In the genomic region with DNA sequence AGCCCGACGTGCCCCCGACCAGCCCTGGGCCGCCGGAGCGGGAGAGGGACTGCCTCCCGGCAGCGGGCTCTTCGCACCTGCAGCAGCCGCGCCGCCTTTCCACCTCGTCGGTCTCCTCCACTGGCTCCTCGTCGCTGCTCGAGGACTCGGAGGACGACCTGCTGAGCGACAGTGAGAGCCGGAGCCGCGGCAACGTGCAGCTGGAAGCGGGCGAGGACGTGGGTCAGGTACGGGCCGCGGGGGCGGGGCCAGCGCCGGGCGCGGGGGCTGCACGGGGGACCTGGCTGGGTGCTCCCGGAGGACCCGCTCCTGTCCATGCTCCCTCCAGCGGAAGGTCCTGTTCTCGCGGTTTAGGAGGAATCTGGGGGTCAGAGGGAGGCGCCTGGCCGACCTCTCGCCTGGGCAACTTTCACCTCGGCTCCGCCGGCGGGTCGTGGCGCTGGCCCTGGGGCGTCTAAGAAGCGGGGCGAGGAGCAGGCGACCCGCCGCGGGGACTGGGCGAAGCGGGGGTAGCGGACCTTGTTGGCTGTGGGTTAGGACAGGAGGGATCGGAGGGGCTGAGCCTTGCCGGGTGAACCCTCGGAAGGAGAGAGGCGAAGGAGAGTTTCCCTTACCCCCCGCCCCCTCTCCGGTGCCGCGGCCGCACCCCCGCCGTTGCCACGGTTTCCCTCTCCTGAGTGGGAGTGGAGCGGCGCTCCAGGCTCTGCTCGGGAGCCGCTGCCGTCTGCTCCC, we compare ENCODE assay signal across 1 cellular context.
TF ChIP-seq lines count a peak whose summit lies in the region.

No MANE protein-coding gene starts in this region.

TF ChIP-seq in HepG2, 621 proteins besides CTCF, POLR2A, EP300 and RAD21 (continued from another document and continues in another):
- TF ChIP-seq, protein P1, sequence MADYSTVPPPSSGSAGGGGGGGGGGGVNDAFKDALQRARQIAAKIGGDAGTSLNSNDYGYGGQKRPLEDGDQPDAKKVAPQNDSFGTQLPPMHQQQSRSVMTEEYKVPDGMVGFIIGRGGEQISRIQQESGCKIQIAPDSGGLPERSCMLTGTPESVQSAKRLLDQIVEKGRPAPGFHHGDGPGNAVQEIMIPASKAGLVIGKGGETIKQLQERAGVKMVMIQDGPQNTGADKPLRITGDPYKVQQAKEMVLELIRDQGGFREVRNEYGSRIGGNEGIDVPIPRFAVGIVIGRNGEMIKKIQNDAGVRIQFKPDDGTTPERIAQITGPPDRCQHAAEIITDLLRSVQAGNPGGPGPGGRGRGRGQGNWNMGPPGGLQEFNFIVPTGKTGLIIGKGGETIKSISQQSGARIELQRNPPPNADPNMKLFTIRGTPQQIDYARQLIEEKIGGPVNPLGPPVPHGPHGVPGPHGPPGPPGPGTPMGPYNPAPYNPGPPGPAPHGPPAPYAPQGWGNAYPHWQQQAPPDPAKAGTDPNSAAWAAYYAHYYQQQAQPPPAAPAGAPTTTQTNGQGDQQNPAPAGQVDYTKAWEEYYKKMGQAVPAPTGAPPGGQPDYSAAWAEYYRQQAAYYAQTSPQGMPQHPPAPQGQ (CRISPR knock-in tag; IDR thresholded peaks at IDR 0.05; ENCODE audit: borderline replicate concordance): 0 out of 2 replicates have a peak, but pooled peaks have one; percentile 46
- TF ChIP-seq YY1 (IDR thresholded peaks at IDR 0.05; ENCODE audit: insufficient read depth, insufficient replicate concordance, low read depth, low read length) (peak; percentile 56), SRY (CRISPR knock-in tag; IDR thresholded peaks at IDR 0.05) (peak; percentile 12; the same call in 1 of the 2 replicates), TOPORS (CRISPR knock-in tag; IDR thresholded peaks at IDR 0.05) (no peak), ZNF501 (CRISPR knock-in tag; IDR thresholded peaks at IDR 0.05) (peak; percentile 17; the same call in 1 of the 2 replicates), ZNF878 (CRISPR knock-in tag; IDR thresholded peaks at IDR 0.05) (no peak), ZNF382 (CRISPR knock-in tag; IDR thresholded peaks at IDR 0.05; ENCODE audit: borderline replicate concordance) (no peak), FOSL2 (CRISPR knock-in tag; IDR thresholded peaks at IDR 0.05) (0 out of 2 replicates have a peak, but pooled peaks have one; percentile 9), FOXA3 (CRISPR knock-in tag; IDR thresholded peaks at IDR 0.05) (peak; percentile 33; the same call in 1 of the 2 replicates), ATAD3A (CRISPR knock-in tag; IDR thresholded peaks at IDR 0.05) (0 out of 2 replicates have a peak, but pooled peaks have one; percentile 16), RNF2 (conservative IDR thresholded peaks at IDR 0.05; ENCODE audit: low read depth) (peak; percentile 84; the same call in 1 of the 2 replicates), TEAD3 (CRISPR knock-in tag; optimal IDR thresholded peaks at IDR 0.05; ENCODE audit: borderline replicate concordance) (peak; percentile 66), ZNF263 (CRISPR knock-in tag; IDR thresholded peaks at IDR 0.05) (peak; percentile 100), MBNL3 (CRISPR knock-in tag; conservative IDR thresholded peaks at IDR 0.05) (no peak), PRPF4 (IDR thresholded peaks at IDR 0.05; ENCODE audit: low read depth, low read length, poor library complexity, severe bottlenecking) (no peak), ZNF234 (CRISPR knock-in tag; conservative IDR thresholded peaks at IDR 0.05) (0 out of 2 replicates have a peak, but pooled peaks have one; percentile 27), ZNF543 (CRISPR knock-in tag; IDR thresholded peaks at IDR 0.05) (no peak), ZNF703 (CRISPR knock-in tag; IDR thresholded peaks at IDR 0.05; ENCODE audit: borderline replicate concordance) (0 out of 2 replicates have a peak, but pooled peaks have one; percentile 17), NKX3-1 (CRISPR knock-in tag; IDR thresholded peaks at IDR 0.05) (peak; percentile 62; the same call in 1 of the 2 replicates), SMARCE1 (IDR thresholded peaks at IDR 0.05; ENCODE audit: borderline replicate concordance) (no peak), RAD51 (IDR thresholded peaks at IDR 0.05; ENCODE audit: borderline replicate concordance) (no peak), RXRA (CRISPR knock-in tag; IDR thresholded peaks at IDR 0.05) (peak; percentile 81; the same call in 1 of the 2 replicates), LCORL (IDR thresholded peaks at IDR 0.05) (no peak), LCORL (CRISPR knock-in tag; IDR thresholded peaks at IDR 0.05) (0 out of 2 replicates have a peak, but pooled peaks have one; percentile 53), SALL1 (CRISPR knock-in tag; IDR thresholded peaks at IDR 0.05) (peak; percentile 53), TBX2 (CRISPR knock-in tag; IDR thresholded peaks at IDR 0.05; ENCODE audit: borderline replicate concordance) (peak; percentile 51; the same call in 1 of the 2 replicates), PHF20 (CRISPR knock-in tag; IDR thresholded peaks at IDR 0.05) (no peak), ZNF225 (CRISPR knock-in tag; IDR thresholded peaks at IDR 0.05) (peak; percentile 45; the same call in 1 of the 2 replicates), SOX13 (IDR thresholded peaks at IDR 0.05) (no peak), SOX13 (CRISPR knock-in tag; conservative IDR thresholded peaks at IDR 0.05 in 1 of 2, IDR thresholded peaks at IDR 0.05 in 1 of 2) (0 out of 4 replicates have a peak, but pooled peaks of 1 of the 2 experiments have one; percentile 28), POGZ (CRISPR knock-in tag; IDR thresholded peaks at IDR 0.05) (no peak), ZEB1 (IDR thresholded peaks at IDR 0.05; ENCODE audit: insufficient replicate concordance, low read depth) (no peak), ETV5 (CRISPR knock-in tag; IDR thresholded peaks at IDR 0.05; ENCODE audit: borderline replicate concordance) (peak; percentile 22; the same call in 1 of the 2 replicates), SP1 (IDR thresholded peaks at IDR 0.05) (no peak), SP1 (CRISPR knock-in tag; IDR thresholded peaks at IDR 0.05) (peak; percentile 76), ZNF816 (CRISPR knock-in tag; IDR thresholded peaks at IDR 0.05; ENCODE audit: borderline replicate concordance) (0 out of 2 replicates have a peak, but pooled peaks have one; percentile 9), ZNF777 (CRISPR knock-in tag; IDR thresholded peaks at IDR 0.05) (peak; percentile 80), GLI4 (CRISPR knock-in tag; IDR thresholded peaks at IDR 0.05; ENCODE audit: borderline replicate concordance) (0 out of 2 replicates have a peak, but pooled peaks have one; percentile 6), ZNF207 (IDR thresholded peaks at IDR 0.05; ENCODE audit: borderline replicate concordance) (no peak), TSC22D2 (CRISPR knock-in tag; IDR thresholded peaks at IDR 0.05; ENCODE audit: borderline replicate concordance) (0 out of 2 replicates have a peak, but pooled peaks have one; percentile 48)
- TF ChIP-seq, protein P2, sequence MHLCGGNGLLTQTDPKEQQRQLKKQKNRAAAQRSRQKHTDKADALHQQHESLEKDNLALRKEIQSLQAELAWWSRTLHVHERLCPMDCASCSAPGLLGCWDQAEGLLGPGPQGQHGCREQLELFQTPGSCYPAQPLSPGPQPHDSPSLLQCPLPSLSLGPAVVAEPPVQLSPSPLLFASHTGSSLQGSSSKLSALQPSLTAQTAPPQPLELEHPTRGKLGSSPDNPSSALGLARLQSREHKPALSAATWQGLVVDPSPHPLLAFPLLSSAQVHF (CRISPR knock-in tag; IDR thresholded peaks at IDR 0.05): peak; percentile 61; the same call in 1 of the 2 replicates
- TF ChIP-seq, protein P3, sequence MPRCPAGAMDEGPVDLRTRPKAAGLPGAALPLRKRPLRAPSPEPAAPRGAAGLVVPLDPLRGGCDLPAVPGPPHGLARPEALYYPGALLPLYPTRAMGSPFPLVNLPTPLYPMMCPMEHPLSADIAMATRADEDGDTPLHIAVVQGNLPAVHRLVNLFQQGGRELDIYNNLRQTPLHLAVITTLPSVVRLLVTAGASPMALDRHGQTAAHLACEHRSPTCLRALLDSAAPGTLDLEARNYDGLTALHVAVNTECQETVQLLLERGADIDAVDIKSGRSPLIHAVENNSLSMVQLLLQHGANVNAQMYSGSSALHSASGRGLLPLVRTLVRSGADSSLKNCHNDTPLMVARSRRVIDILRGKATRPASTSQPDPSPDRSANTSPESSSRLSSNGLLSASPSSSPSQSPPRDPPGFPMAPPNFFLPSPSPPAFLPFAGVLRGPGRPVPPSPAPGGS (CRISPR knock-in tag; IDR thresholded peaks at IDR 0.05): 0 out of 2 replicates have a peak, but pooled peaks have one; percentile 51
- TF ChIP-seq, protein P4, sequence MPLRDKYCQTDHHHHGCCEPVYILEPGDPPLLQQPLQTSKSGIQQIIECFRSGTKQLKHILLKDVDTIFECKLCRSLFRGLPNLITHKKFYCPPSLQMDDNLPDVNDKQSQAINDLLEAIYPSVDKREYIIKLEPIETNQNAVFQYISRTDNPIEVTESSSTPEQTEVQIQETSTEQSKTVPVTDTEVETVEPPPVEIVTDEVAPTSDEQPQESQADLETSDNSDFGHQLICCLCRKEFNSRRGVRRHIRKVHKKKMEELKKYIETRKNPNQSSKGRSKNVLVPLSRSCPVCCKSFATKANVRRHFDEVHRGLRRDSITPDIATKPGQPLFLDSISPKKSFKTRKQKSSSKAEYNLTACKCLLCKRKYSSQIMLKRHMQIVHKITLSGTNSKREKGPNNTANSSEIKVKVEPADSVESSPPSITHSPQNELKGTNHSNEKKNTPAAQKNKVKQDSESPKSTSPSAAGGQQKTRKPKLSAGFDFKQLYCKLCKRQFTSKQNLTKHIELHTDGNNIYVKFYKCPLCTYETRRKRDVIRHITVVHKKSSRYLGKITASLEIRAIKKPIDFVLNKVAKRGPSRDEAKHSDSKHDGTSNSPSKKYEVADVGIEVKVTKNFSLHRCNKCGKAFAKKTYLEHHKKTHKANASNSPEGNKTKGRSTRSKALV (CRISPR knock-in tag; IDR thresholded peaks at IDR 0.05): no peak
- TF ChIP-seq, protein P5, sequence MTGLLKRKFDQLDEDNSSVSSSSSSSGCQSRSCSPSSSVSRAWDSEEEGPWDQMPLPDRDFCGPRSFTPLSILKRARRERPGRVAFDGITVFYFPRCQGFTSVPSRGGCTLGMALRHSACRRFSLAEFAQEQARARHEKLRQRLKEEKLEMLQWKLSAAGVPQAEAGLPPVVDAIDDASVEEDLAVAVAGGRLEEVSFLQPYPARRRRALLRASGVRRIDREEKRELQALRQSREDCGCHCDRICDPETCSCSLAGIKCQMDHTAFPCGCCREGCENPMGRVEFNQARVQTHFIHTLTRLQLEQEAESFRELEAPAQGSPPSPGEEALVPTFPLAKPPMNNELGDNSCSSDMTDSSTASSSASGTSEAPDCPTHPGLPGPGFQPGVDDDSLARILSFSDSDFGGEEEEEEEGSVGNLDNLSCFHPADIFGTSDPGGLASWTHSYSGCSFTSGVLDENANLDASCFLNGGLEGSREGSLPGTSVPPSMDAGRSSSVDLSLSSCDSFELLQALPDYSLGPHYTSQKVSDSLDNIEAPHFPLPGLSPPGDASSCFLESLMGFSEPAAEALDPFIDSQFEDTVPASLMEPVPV (CRISPR knock-in tag; IDR thresholded peaks at IDR 0.05): peak; percentile 67; the same call in 1 of the 2 replicates
- TF ChIP-seq, protein P6, sequence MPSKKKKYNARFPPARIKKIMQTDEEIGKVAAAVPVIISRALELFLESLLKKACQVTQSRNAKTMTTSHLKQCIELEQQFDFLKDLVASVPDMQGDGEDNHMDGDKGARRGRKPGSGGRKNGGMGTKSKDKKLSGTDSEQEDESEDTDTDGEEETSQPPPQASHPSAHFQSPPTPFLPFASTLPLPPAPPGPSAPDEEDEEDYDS (CRISPR knock-in tag; IDR thresholded peaks at IDR 0.05): peak; percentile 59; the same call in 1 of the 2 replicates
- TF ChIP-seq, protein P7, sequence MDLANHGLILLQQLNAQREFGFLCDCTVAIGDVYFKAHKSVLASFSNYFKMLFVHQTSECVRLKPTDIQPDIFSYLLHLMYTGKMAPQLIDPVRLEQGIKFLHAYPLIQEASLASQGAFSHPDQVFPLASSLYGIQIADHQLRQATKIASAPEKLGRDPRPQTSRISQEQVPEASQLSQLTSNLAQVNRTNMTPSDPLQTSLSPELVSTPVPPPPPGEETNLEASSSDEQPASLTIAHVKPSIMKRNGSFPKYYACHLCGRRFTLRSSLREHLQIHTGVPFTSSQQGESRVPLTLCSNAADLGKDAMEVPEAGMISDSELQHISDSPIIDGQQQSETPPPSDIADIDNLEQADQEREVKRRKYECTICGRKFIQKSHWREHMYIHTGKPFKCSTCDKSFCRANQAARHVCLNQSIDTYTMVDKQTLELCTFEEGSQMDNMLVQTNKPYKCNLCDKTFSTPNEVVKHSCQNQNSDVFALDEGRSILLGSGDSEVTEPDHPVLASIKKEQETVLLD (CRISPR knock-in tag; IDR thresholded peaks at IDR 0.05; ENCODE audit: low read depth): peak; percentile 86
- TF ChIP-seq, protein P8, sequence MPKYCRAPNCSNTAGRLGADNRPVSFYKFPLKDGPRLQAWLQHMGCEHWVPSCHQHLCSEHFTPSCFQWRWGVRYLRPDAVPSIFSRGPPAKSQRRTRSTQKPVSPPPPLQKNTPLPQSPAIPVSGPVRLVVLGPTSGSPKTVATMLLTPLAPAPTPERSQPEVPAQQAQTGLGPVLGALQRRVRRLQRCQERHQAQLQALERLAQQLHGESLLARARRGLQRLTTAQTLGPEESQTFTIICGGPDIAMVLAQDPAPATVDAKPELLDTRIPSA (CRISPR knock-in tag; IDR thresholded peaks at IDR 0.05; ENCODE audit: borderline replicate concordance): peak; percentile 33; the same call in 1 of the 2 replicates
- TF ChIP-seq, protein P9, sequence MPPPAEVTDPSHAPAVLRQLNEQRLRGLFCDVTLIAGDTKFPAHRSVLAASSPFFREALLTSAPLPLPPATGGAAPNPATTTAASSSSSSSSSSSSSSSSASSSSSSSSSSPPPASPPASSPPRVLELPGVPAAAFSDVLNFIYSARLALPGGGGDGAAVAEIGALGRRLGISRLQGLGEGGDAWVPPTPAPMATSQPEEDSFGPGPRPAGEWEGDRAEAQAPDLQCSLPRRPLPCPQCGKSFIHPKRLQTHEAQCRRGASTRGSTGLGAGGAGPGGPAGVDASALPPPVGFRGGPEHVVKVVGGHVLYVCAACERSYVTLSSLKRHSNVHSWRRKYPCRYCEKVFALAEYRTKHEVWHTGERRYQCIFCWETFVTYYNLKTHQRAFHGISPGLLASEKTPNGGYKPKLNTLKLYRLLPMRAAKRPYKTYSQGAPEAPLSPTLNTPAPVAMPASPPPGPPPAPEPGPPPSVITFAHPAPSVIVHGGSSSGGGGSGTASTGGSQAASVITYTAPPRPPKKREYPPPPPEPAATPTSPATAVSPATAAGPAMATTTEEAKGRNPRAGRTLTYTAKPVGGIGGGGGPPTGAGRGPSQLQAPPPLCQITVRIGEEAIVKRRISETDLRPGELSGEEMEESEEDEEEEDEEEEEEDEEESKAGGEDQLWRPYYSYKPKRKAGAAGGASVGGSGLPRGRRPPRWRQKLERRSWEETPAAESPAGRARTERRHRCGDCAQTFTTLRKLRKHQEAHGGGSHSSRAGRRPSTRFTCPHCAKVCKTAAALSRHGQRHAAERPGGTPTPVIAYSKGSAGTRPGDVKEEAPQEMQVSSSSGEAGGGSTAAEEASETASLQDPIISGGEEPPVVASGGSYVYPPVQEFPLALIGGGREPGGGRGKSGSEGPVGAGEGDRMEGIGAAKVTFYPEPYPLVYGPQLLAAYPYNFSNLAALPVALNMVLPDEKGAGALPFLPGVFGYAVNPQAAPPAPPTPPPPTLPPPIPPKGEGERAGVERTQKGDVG (CRISPR knock-in tag; IDR thresholded peaks at IDR 0.05; ENCODE audit: borderline replicate concordance): no peak
